16 cellular contexts compared by ENCODE assay signal in the genomic region with DNA sequence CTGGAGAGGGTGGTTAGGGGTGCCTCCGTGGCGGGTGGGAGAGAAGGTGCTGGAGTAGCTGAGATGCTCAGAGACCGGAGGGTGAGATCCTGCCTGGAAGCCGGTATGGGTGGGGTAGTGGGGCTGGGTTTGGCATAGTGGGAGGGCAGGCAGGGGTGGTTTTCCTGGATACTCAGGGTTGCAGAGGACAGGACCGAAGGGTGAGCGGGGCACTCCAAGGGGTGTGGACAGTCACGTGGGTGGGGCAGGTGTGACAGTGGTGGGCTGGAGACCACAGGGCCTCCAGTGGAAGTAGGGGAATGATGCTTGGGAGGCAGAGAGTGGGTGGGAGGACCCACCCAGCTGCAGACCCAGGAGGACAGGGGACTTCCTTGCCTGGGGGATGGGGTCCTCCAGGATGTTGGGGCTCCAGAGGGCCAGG. TPM values are rescaled to one million over a fixed set of nuclear protein-coding genes. Genes with fewer than 3 reads are reported as not detected.
A peak's percentile ranks its signal among the peaks of the same experiment; 100 is the strongest.
DNase-seq lines count a peak whose midpoint lies in the region; ATAC-seq and TF ChIP-seq lines count a peak whose summit lies in the region.
"Had no signal": no experiment of that assay in that cellular context is flagged by ENCODE, and none has a peak within 500 bp of the region (broad histone marks: within the 10 kb centered on the region; RNA-seq: fewer than 3 reads in every experiment).

No MANE protein-coding gene starts in this region.

- no peaks in the 10 kb centered on the region for H3K27me3 ChIP-seq in right atrium auricular region
- no peaks in the 10 kb centered on the region for H3K27me3 ChIP-seq in RWPE2 (ENCODE audit: insufficient read depth, poor library complexity, severe bottlenecking)
- peaks cover 0 to 2% (median 0%) of the 10 kb centered on the region in 3 donors for H3K27me3 ChIP-seq in psoas muscle (ENCODE audit: insufficient read depth in 3 of 3, low read length in 2 of 3)
- H3K27me3 ChIP-seq in brain microvascular endothelial cell (replicated peaks), result no peaks in the 10 kb centered on the region

- no peak for ATAC-seq in left cardiac atrium
- ATAC-seq in RWPE2 (ENCODE audit: low read depth), result no peak
- no peak for ATAC-seq in psoas muscle

- peak; percentile 21 for DNase-seq in right atrium auricular region (ENCODE audit: low spot score)
- no peak for DNase-seq in left cardiac atrium
- DNase-seq in RWPE2 (ENCODE audit: low spot score), result peak; percentile 57
- DNase-seq in mucosa of gallbladder (ENCODE audit: low spot score), result peak; percentile 4
- DNase-seq in psoas muscle, result no peak
- DNase-seq in brain microvascular endothelial cell, result no peak
- DNase-seq in DMS79 treated with DMSO at 0.1 percent for 48 hours (lab: John Stamatoyannopoulos, UW), result no peak
- DNase-seq: H7, NCI-H1105 treated with DMSO at 0.1 percent for 48 hours, NCI-H187 treated with DMSO at 0.1 percent for 48 hours, NCI-H526 treated with DMSO at 0.1 percent for 48 hours, OCI-M1 had no signal

- H3K9me3 ChIP-seq in right atrium auricular region (no peaks in the 10 kb centered on the region), RWPE2 (ENCODE audit: severe bottlenecking) (no peaks in the 10 kb centered on the region), psoas muscle (no peaks in the 10 kb centered on the region)

- WGBS in psoas muscle, 3 donors, result 88 to 93% (median 90%) methylated on average over 7 of the region's 7 CpGs

- H3K4me3 ChIP-seq in right atrium auricular region (no peak overlapping the region), RWPE2 (ENCODE audit: severe bottlenecking) (no peak overlapping the region), psoas muscle (no peak overlapping the region), brain microvascular endothelial cell (ENCODE audit: low read depth, low read length) (no peak overlapping the region)

- no peaks in the 10 kb centered on the region for H3K36me3 ChIP-seq in right atrium auricular region
- H3K36me3 ChIP-seq in RWPE2 (ENCODE audit: low read depth), result no peaks in the 10 kb centered on the region
- no peaks in the 10 kb centered on the region for H3K36me3 ChIP-seq in psoas muscle (ENCODE audit: insufficient read depth in 1 of 2, low read depth in 1 of 2)
- H3K36me3 ChIP-seq in brain microvascular endothelial cell (replicated peaks), result no peaks in the 10 kb centered on the region

- H3K27ac ChIP-seq in right atrium auricular region, result no peak overlapping the region
- H3K27ac ChIP-seq in RWPE2 (ENCODE audit: poor library complexity, severe bottlenecking), result no peak overlapping the region
- H3K27ac ChIP-seq in psoas muscle, result no peak overlapping the region
- H3K27ac ChIP-seq in brain microvascular endothelial cell, result no peak overlapping the region
- H3K27ac ChIP-seq: C4-2B had no signal

- in situ Hi-C loops in brain microvascular endothelial cell (cut with HindIII; ENCODE audit: low pct_ligation_motif_present, low sequenced_read_pairs), result no loop called here

- intact Hi-C loops in left cardiac atrium (cut with DNase I) (no loop called here), psoas muscle (cut with DNase I) (no loop called here)

- TF ChIP-seq CTCF in right atrium auricular region (IDR thresholded peaks at IDR 0.05) (no peak), RWPE2 (IDR thresholded peaks at IDR 0.05; ENCODE audit: poor library complexity, severe bottlenecking) (no peak), psoas muscle (IDR thresholded peaks at IDR 0.05) (no peak), brain microvascular endothelial cell (IDR thresholded peaks at IDR 0.05; ENCODE audit: low read depth, low read length, missing control alignments) (no peak)

- H3K4me1 ChIP-seq in right atrium auricular region (no peaks in the 10 kb centered on the region), RWPE2 (ENCODE audit: insufficient read depth, poor library complexity, severe bottlenecking) (no peaks in the 10 kb centered on the region), psoas muscle (no peaks in the 10 kb centered on the region)

RNA-seq across cellular contexts. Expression of gene SCART1, which starts 1.9 kb away (rescaled TPM):
- total RNA-seq in right atrium auricular region (under 1 TPM; 0.22 to 0.24 TPM), left cardiac atrium (under 1 TPM; 0.27 to 0.94 TPM), mucosa of gallbladder (3.6 TPM), psoas muscle (1 to 10 TPM in 2 of 4 donors, under 1 TPM in 2; 0.37 to 1.8 (median 0.94) TPM)
- polyA plus RNA-seq in psoas muscle, result 1 to 10 TPM in 1 of 3 donors, under 1 TPM in 2; 0.08 to 1.1 (median 0.14) TPM
- polyA plus RNA-seq: IgD-negative memory B cell had no signal

RNA-seq across cellular contexts. Expression of gene SPRN, which starts 31.2 kb away (rescaled TPM):
- total RNA-seq in right atrium auricular region (not detected), left cardiac atrium (not detected), mucosa of gallbladder (not detected), psoas muscle (not detected)
- under 1 TPM; 0.08 to 0.22 (median 0.12) TPM for polyA plus RNA-seq in psoas muscle
- total RNA-seq: H7, HT1080, RPMI7951 had no signal

Comparison
In these comparisons a context has a peak if more than half of its experiments do, and no peak if none do; other contexts are left out.
1. DNase-seq: peak in right atrium auricular region (single experiment), RWPE2 (single experiment) and mucosa of gallbladder (single experiment); none in left cardiac atrium (single experiment), psoas muscle (0 of 2), brain microvascular endothelial cell (single experiment) and DMS79 treated with DMSO at 0.1 percent for 48 hours (single experiment).